In the genomic region with DNA sequence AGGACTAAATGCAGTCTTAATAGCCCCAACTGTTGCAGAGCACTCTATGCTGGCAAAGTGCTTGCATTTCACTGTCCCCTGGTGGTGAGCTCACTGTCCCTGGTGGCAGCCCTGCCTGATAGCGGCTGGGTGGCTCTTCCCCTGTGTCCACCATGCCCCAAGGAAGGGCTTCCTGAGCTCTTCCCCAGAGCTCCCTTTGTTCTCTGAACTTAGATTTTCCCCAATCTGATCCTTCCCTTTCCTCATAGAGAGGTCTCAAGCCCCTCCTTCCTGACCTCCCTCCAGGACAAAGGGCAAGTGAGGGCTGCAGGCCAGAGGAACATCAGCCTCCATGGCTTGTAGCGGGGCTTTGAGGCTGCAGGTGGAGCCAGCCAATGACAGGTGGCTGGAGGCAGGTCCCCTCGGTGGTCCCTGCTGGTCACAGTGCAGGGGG, we compare ENCODE assay signal across 22 cellular contexts. TPM values are rescaled to one million over a fixed set of nuclear protein-coding genes. Genes with fewer than 3 reads are reported as not detected.
DNase-seq lines count a peak whose midpoint lies in the region; ATAC-seq and TF ChIP-seq lines count a peak whose summit lies in the region.
"Had no signal": no experiment of that assay in that cellular context is flagged by ENCODE, and none has a peak within 500 bp of the region (broad histone marks: within the 10 kb centered on the region; RNA-seq: fewer than 3 reads in every experiment).

No MANE protein-coding gene starts in this region.

- no peaks in the 10 kb centered on the region for H3K79me2 ChIP-seq in GM23338 (replicated peaks; ENCODE audit: insufficient read depth)

- TF ChIP-seq CTCF in AG04450 (IDR thresholded peaks at IDR 0.05; ENCODE audit: low read depth, low read length) (0 out of 2 replicates have a peak, but pooled peaks have one; percentile 9), GM23338 (conservative IDR thresholded peaks at IDR 0.05; ENCODE audit: low read depth in 2 of 2) (peak; percentile 18 to 28; a peak in 3 of 4 replicates), Panc1 (IDR thresholded peaks at IDR 0.05) (no peak), fibroblast of villous mesenchyme (IDR thresholded peaks at IDR 0.05; ENCODE audit: insufficient read depth, low read depth, low read length) (peak; percentile 5)

- H3K4me3 ChIP-seq in AG04450 (ENCODE audit: low read depth, low read length) = no peak overlapping the region
- no peak overlapping the region for H3K4me3 ChIP-seq in GM23338
- no peak overlapping the region for H3K4me3 ChIP-seq in Panc1 (ENCODE audit: low read depth in 2 of 2, low read length in 2 of 2)
- H3K4me3 ChIP-seq in fibroblast of villous mesenchyme (ENCODE audit: low read depth, low read length) = no peak overlapping the region
- H3K4me3 ChIP-seq: psoas muscle, spleen had no signal

- H3K27ac Mint-ChIP-seq in GM23338 = no peak overlapping the region
- H3K27ac Mint-ChIP-seq: nephron progenitor cell had no signal

- no peaks in the 10 kb centered on the region for H3K9me2 ChIP-seq in GM23338 (ENCODE audit: insufficient read depth)

- H3K9me3 Mint-ChIP-seq in GM23338 = no peaks in the 10 kb centered on the region
- H3K9me3 Mint-ChIP-seq: nephron progenitor cell had no signal

- H3K9me3 ChIP-seq in AG04450 (ENCODE audit: control insufficient read depth, insufficient read depth, low read length) (no peaks in the 10 kb centered on the region), Panc1 (ENCODE audit: control insufficient read depth, insufficient read depth, low read depth, low read length) (no peaks in the 10 kb centered on the region)
- H3K9me3 ChIP-seq: psoas muscle, spleen had no signal

- BruUV-seq in Panc1 (replicated peaks; lab: Mats Ljungman, UMichigan) = no TSS peak

- CTCF ChIA-PET in AG04450 (lab: Charles Lee) (no interaction called here), Panc1 (lab: Charles Lee) (no interaction called here)

- peaks cover 5% of the 10 kb centered on the region; the same call in 1 of the 3 replicates for H3K4me1 Mint-ChIP-seq in GM23338

- H3K36me3 ChIP-seq in GM23338 (ENCODE audit: insufficient read depth) (no peaks in the 10 kb centered on the region), Panc1 (ENCODE audit: control insufficient read depth, insufficient read depth, low read length) (no peaks in the 10 kb centered on the region)
- H3K36me3 ChIP-seq: spleen had no signal

- H3K27ac ChIP-seq in AG04450 (ENCODE audit: low read depth, low read length) (no peak overlapping the region), GM23338 (ENCODE audit: low read depth) (no peak overlapping the region), Panc1 (ENCODE audit: low read length) (no peak overlapping the region)
- H3K27ac ChIP-seq: psoas muscle, spleen had no signal

- peak overlapping the region; percentile 18; the same call in 1 of the 2 replicates for H2AFZ ChIP-seq in GM23338

- H3K36me3 Mint-ChIP-seq in GM23338 (ENCODE audit: low read depth) = no peaks in the 10 kb centered on the region

- no peaks in the 10 kb centered on the region for H3K4me1 ChIP-seq in GM23338 (ENCODE audit: insufficient read depth)
- no peaks in the 10 kb centered on the region for H3K4me1 ChIP-seq in Panc1 (ENCODE audit: control insufficient read depth, insufficient read depth, low read length)
- H3K4me1 ChIP-seq: psoas muscle, spleen had no signal

- peak; percentile 78 for ATAC-seq in GM23338
- peak; percentile 77; the same call in 1 of the 2 replicates for ATAC-seq in Panc1
- no peak for ATAC-seq in HG03025 (IDR thresholded peaks at IDR 0.05; ENCODE audit: low FRiP score, unreplicated experiment)
- ATAC-seq: psoas muscle had no signal

- POLR2A ChIA-PET in AG04450 (lab: Yijun Ruan, JAX) = no interaction called here
- POLR2A ChIA-PET in Panc1 (lab: Charles Lee) = no interaction called here

- H3K27me3 Mint-ChIP-seq in GM23338 (ENCODE audit: insufficient read depth, low read depth, poor library complexity) = peaks cover 5% of the 10 kb centered on the region

- H3K27me3 ChIP-seq in AG04450 (ENCODE audit: control insufficient read depth, insufficient read depth, low read length) (peaks cover 50% of the 10 kb centered on the region), GM23338 (ENCODE audit: insufficient read depth) (no peaks in the 10 kb centered on the region), Panc1 (ENCODE audit: control insufficient read depth, insufficient read depth, low read length) (no peaks in the 10 kb centered on the region)

- no peaks in the 10 kb centered on the region for H3F3A ChIP-seq in GM23338 (replicated peaks; ENCODE audit: low read depth)

- H4K20me1 ChIP-seq in GM23338 (replicated peaks; ENCODE audit: insufficient read depth) = no peaks in the 10 kb centered on the region

- no peak overlapping the region for H3K4me3 Mint-ChIP-seq in GM23338
- H3K4me3 Mint-ChIP-seq: nephron progenitor cell had no signal

- in situ Hi-C loops in Panc1 (cut with HindIII; ENCODE audit: low pct_unique_long_range_greater_than_20kb, low sequenced_read_pairs) = no loop called here

- H3K4me2 ChIP-seq in GM23338 = no peak overlapping the region

- intact Hi-C loops in Panc1 (cut with micrococcal nuclease; ENCODE audit: unreplicated experiment) = no loop called here

- no peak for DNase-seq in AG04450 (ENCODE audit: low read depth, low spot score)
- peak; percentile 22 for DNase-seq in GM23338 (ENCODE audit: low spot score)
- no peak for DNase-seq in Panc1 (ENCODE audit: low read depth, low spot score)
- DNase-seq in fibroblast of villous mesenchyme (ENCODE audit: low read depth) = no peak
- DNase-seq in NCI-H526 treated with DMSO at 0.1 percent for 48 hours (lab: John Stamatoyannopoulos, UW) = no peak
- no peak for DNase-seq in NCI-H524 (lab: John Stamatoyannopoulos, UW)
- DNase-seq in HuH-7 (ENCODE audit: low spot score) = no peak
- DNase-seq: activated CD4-positive, alpha-beta T cell treated with anti-CD3 and anti-CD28 coated beads, Interleukin-2, amount 50 U/mL, for 1 hour; activated naive CD4-positive, alpha-beta T cell; activated T-cell treated with anti-CD3 and anti-CD28 coated beads for 4 hours; anterior cingulate cortex; cerebellar nuclear complex; COR-L47; EL; MM.1S; NCI-H2029; nephron progenitor cell; psoas muscle; spleen; substantia nigra had no signal

TF ChIP-seq in GM23338, 12 proteins besides CTCF, POLR2A, EP300 and RAD21:
- TF ChIP-seq ZNF114 (CRISPR knock-in tag; IDR thresholded peaks at IDR 0.05) = no peak
- no peak for TF ChIP-seq EZH2phosphoT487 (IDR thresholded peaks at IDR 0.05; ENCODE audit: unreplicated experiment)
- TF ChIP-seq POLR2AphosphoS5 (IDR thresholded peaks at IDR 0.05; ENCODE audit: low read depth) = no peak
- TF ChIP-seq ZNF331 (CRISPR knock-in tag; IDR thresholded peaks at IDR 0.05; ENCODE audit: low read depth) = no peak
- TF ChIP-seq, protein P1, sequence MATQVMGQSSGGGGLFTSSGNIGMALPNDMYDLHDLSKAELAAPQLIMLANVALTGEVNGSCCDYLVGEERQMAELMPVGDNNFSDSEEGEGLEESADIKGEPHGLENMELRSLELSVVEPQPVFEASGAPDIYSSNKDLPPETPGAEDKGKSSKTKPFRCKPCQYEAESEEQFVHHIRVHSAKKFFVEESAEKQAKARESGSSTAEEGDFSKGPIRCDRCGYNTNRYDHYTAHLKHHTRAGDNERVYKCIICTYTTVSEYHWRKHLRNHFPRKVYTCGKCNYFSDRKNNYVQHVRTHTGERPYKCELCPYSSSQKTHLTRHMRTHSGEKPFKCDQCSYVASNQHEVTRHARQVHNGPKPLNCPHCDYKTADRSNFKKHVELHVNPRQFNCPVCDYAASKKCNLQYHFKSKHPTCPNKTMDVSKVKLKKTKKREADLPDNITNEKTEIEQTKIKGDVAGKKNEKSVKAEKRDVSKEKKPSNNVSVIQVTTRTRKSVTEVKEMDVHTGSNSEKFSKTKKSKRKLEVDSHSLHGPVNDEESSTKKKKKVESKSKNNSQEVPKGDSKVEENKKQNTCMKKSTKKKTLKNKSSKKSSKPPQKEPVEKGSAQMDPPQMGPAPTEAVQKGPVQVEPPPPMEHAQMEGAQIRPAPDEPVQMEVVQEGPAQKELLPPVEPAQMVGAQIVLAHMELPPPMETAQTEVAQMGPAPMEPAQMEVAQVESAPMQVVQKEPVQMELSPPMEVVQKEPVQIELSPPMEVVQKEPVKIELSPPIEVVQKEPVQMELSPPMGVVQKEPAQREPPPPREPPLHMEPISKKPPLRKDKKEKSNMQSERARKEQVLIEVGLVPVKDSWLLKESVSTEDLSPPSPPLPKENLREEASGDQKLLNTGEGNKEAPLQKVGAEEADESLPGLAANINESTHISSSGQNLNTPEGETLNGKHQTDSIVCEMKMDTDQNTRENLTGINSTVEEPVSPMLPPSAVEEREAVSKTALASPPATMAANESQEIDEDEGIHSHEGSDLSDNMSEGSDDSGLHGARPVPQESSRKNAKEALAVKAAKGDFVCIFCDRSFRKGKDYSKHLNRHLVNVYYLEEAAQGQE (IDR thresholded peaks at IDR 0.05; ENCODE audit: unreplicated experiment) = no peak
- no peak for TF ChIP-seq STAT1 (IDR thresholded peaks at IDR 0.05; ENCODE audit: unreplicated experiment)
- no peak for TF ChIP-seq EZH2 (IDR thresholded peaks at IDR 0.05; ENCODE audit: low read depth, unreplicated experiment)

RNA-seq across cellular contexts. Expression of a gene that starts 17.0 kb away (rescaled TPM):
- polyA plus RNA-seq in AG04450 (2011; rRNA removed) = not detected in 2 replicates
- not detected in 2 replicates for polyA minus RNA-seq in AG04450 (2011; rRNA and poly(A)+ RNA removed)
- 0.07 TPM in 1 of 2 replicates, not detected in the other for total RNA-seq in GM23338 (2014; rRNA removed; shearing (Covaris generic))
- polyA plus RNA-seq in GM23338 (2016; fragmentation: Nextera tagmentation; extraction: Ambion mirVana) = 0.10 TPM in 1 of 2 replicates, not detected in the other
- total RNA-seq in Panc1 (2021; ENCODE audit: unreplicated experiment) = not detected
- 0.15 TPM for polyA plus RNA-seq in Panc1 (2012; ENCODE audit: insufficient read length)
- under 0.01 and 0.32 TPM in 2 replicates for total RNA-seq in fibroblast of villous mesenchyme
- total RNA-seq: psoas muscle, SK-MEL-5 had no signal
